Comparison of ENCODE assay signal across 3 cellular contexts in genomic region chr10:108685863-108686531, GRCh38.
TF ChIP-seq lines count a peak whose summit lies in the region.

No MANE protein-coding gene starts in this region.

TF ChIP-seq in GM23338, 12 proteins besides CTCF, POLR2A, EP300 and RAD21 (continued from another document):
- TF ChIP-seq ETS1 (IDR thresholded peaks at IDR 0.05) = no peak
- TF ChIP-seq CREB1 (CRISPR knock-in tag; IDR thresholded peaks at IDR 0.05; ENCODE audit: low read depth) = no peak
- TF ChIP-seq JUNB (IDR thresholded peaks at IDR 0.05; ENCODE audit: unreplicated experiment) = no peak

TF ChIP-seq in WTC11, 78 proteins besides CTCF, POLR2A, EP300 and RAD21 (continued from another document):
- TF ChIP-seq, protein P1, sequence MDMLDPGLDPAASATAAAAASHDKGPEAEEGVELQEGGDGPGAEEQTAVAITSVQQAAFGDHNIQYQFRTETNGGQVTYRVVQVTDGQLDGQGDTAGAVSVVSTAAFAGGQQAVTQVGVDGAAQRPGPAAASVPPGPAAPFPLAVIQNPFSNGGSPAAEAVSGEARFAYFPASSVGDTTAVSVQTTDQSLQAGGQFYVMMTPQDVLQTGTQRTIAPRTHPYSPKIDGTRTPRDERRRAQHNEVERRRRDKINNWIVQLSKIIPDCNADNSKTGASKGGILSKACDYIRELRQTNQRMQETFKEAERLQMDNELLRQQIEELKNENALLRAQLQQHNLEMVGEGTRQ (CRISPR knock-in tag; IDR thresholded peaks at IDR 0.05) = peak; percentile 54; the same call in 1 of the 2 replicates
- TF ChIP-seq, protein P2, sequence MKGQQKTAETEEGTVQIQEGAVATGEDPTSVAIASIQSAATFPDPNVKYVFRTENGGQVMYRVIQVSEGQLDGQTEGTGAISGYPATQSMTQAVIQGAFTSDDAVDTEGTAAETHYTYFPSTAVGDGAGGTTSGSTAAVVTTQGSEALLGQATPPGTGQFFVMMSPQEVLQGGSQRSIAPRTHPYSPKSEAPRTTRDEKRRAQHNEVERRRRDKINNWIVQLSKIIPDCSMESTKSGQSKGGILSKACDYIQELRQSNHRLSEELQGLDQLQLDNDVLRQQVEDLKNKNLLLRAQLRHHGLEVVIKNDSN (CRISPR knock-in tag; IDR thresholded peaks at IDR 0.05) = peak; percentile 26; the same call in 1 of the 2 replicates
- TF ChIP-seq ZNF396 (CRISPR knock-in tag; IDR thresholded peaks at IDR 0.05; ENCODE audit: borderline replicate concordance) = no peak

TF ChIP-seq in neural cell, 6 proteins besides CTCF, POLR2A, EP300 and RAD21:
- TF ChIP-seq, protein P3, sequence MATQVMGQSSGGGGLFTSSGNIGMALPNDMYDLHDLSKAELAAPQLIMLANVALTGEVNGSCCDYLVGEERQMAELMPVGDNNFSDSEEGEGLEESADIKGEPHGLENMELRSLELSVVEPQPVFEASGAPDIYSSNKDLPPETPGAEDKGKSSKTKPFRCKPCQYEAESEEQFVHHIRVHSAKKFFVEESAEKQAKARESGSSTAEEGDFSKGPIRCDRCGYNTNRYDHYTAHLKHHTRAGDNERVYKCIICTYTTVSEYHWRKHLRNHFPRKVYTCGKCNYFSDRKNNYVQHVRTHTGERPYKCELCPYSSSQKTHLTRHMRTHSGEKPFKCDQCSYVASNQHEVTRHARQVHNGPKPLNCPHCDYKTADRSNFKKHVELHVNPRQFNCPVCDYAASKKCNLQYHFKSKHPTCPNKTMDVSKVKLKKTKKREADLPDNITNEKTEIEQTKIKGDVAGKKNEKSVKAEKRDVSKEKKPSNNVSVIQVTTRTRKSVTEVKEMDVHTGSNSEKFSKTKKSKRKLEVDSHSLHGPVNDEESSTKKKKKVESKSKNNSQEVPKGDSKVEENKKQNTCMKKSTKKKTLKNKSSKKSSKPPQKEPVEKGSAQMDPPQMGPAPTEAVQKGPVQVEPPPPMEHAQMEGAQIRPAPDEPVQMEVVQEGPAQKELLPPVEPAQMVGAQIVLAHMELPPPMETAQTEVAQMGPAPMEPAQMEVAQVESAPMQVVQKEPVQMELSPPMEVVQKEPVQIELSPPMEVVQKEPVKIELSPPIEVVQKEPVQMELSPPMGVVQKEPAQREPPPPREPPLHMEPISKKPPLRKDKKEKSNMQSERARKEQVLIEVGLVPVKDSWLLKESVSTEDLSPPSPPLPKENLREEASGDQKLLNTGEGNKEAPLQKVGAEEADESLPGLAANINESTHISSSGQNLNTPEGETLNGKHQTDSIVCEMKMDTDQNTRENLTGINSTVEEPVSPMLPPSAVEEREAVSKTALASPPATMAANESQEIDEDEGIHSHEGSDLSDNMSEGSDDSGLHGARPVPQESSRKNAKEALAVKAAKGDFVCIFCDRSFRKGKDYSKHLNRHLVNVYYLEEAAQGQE (IDR thresholded peaks at IDR 0.05; ENCODE audit: borderline replicate concordance) = peak; percentile 87
- no peak for TF ChIP-seq EZH2 (IDR thresholded peaks at IDR 0.05; ENCODE audit: borderline replicate concordance, insufficient read depth, low read length, poor library complexity, severe bottlenecking)
- TF ChIP-seq SMC3 (conservative IDR thresholded peaks at IDR 0.05; ENCODE audit: poor library complexity) = peak; percentile 26
- TF ChIP-seq MXI1 (conservative IDR thresholded peaks at IDR 0.05; ENCODE audit: poor library complexity, severe bottlenecking) = no peak
- TF ChIP-seq TAF1 (IDR thresholded peaks at IDR 0.05; ENCODE audit: low read depth) = no peak
- TF ChIP-seq POLR2AphosphoS5 (IDR thresholded peaks at IDR 0.05) = peak; percentile 34
TF ChIP-seq in neural cell: peak in this region for 3.
